10 cellular contexts compared by ENCODE assay signal in genomic region chr6:123702943-123703342, GRCh38.
"Had no signal": no experiment of that assay in that cellular context is flagged by ENCODE, and none has a peak within 500 bp of the region (broad histone marks: within the 10 kb centered on the region; RNA-seq: fewer than 3 reads in every experiment).

No MANE protein-coding gene starts in this region.

- H3K4me3 Mint-ChIP-seq: GM23338, H9, HFFc6 had no signal

- H3K9me3 ChIP-seq: HAP-1 had no signal

- H3K27ac Mint-ChIP-seq: GM23338, H9, HFFc6 had no signal

- DNase-seq: GM23248, GOT3, H7, H9, HCEC 1CT, HFFc6 had no signal

- H3K36me3 ChIP-seq: HAP-1 had no signal

- H3K4me3 ChIP-seq: GM23248, GM23338, HAP-1 had no signal

- H3K9me3 Mint-ChIP-seq: GM23338, H9 had no signal

- H3K9ac ChIP-seq: GM23248 had no signal

- H3K4me2 ChIP-seq: GM23338 had no signal

- H2AFZ ChIP-seq: GM23248, GM23338 had no signal

- ATAC-seq: GM23338, HCT116 had no signal

- FAIRE-seq: H54 had no signal

- H3K27ac ChIP-seq: GM23248 had no signal
